ENCODE assay signal across 9 cellular contexts in genomic region chr1:2821970-2822620, GRCh38. TPM values are rescaled to one million over a fixed set of nuclear protein-coding genes. Genes with fewer than 3 reads are reported as not detected.
A peak's percentile ranks its signal among the peaks of the same experiment; 100 is the strongest.
DNase-seq lines count a peak whose midpoint lies in the region; ATAC-seq and TF ChIP-seq lines count a peak whose summit lies in the region.
"Had no signal": no experiment of that assay in that cellular context is flagged by ENCODE, and none has a peak within 500 bp of the region (broad histone marks: within the 10 kb centered on the region; RNA-seq: fewer than 3 reads in every experiment).

No MANE protein-coding gene starts in this region.

- no peak; the same call in 2 of the 3 replicates for ATAC-seq in RWPE2 (ENCODE audit: low read depth)
- no peak for ATAC-seq in GM19397 (IDR thresholded peaks at IDR 0.05; ENCODE audit: unreplicated experiment)

- H3K27me3 ChIP-seq in RWPE2 (ENCODE audit: insufficient read depth, poor library complexity, severe bottlenecking) (no peaks in the 10 kb centered on the region), H7 (ENCODE audit: control insufficient read depth, insufficient read depth, low read length) (no peaks in the 10 kb centered on the region)

- H3K4me3 ChIP-seq in RWPE2 (ENCODE audit: severe bottlenecking) (no peak overlapping the region), H7 (ENCODE audit: insufficient read depth, low read depth, low read length) (no peak overlapping the region)

- TF ChIP-seq CTCF in RWPE2 (IDR thresholded peaks at IDR 0.05; ENCODE audit: poor library complexity, severe bottlenecking): peak; percentile 51
- peak; percentile 90 to 96 for TF ChIP-seq CTCF in brain (conservative IDR thresholded peaks at IDR 0.05)

- H3K36me3 ChIP-seq in RWPE2 (ENCODE audit: low read depth) (no peaks in the 10 kb centered on the region), H7 (replicated peaks; ENCODE audit: control insufficient read depth, insufficient read depth, low read length) (no peaks in the 10 kb centered on the region)

- H3K27ac Mint-ChIP-seq in brain: no peak overlapping the region
- H3K27ac Mint-ChIP-seq: T-helper 1 cell treated with Interleukin-12 subunit alpha and Interleukin-12 subunit beta and Interleukin-4 antibody, amounts not matched to agents 30 μg/mL and 1 μg/mL, for 36 hours had no signal

- H3K27me3 Mint-ChIP-seq in brain: peaks cover 8% of the 10 kb centered on the region

- H3K9me3 Mint-ChIP-seq in brain: peaks cover 5 to 60% (median 18%) of the 10 kb centered on the region in 5 experiments
- H3K9me3 Mint-ChIP-seq: T-helper 1 cell treated with Interleukin-12 subunit alpha and Interleukin-12 subunit beta and Interleukin-4 antibody, amounts not matched to agents 30 μg/mL and 1 μg/mL, for 36 hours had no signal

- H3K27ac ChIP-seq in RWPE2 (ENCODE audit: poor library complexity, severe bottlenecking): no peak overlapping the region

- H3K4me3 Mint-ChIP-seq in brain: no peak overlapping the region
- H3K4me3 Mint-ChIP-seq: T-helper 1 cell treated with Interleukin-12 subunit alpha and Interleukin-12 subunit beta and Interleukin-4 antibody, amounts not matched to agents 30 μg/mL and 1 μg/mL, for 36 hours had no signal

- no peaks in the 10 kb centered on the region for H3K4me1 ChIP-seq in RWPE2 (ENCODE audit: insufficient read depth, poor library complexity, severe bottlenecking)

- H3K9me3 ChIP-seq in RWPE2 (ENCODE audit: severe bottlenecking): peaks cover 2% of the 10 kb centered on the region

- DNase-seq in NCI-H748 (lab: John Stamatoyannopoulos, UW; ENCODE audit: unreplicated experiment) (peak; percentile 35), NCI-H748 treated with DMSO at 0.1 percent for 48 hours (lab: John Stamatoyannopoulos, UW) (no peak), RWPE2 (ENCODE audit: low spot score) (peak; percentile 41), nucleus accumbens (lab: John Stamatoyannopoulos, UW) (peak in 36 of 56 donors; percentile 2 to 67 (median 28)), H7 (no peak), EL (no peak)

- no peaks in the 10 kb centered on the region for H3K36me3 Mint-ChIP-seq in brain

- no peaks in the 10 kb centered on the region for H3K4me1 Mint-ChIP-seq in brain

RNA-seq across cellular contexts. Expression of gene TTC34, which starts 20.6 kb away (rescaled TPM):
- polyA plus RNA-seq in brain (ENCODE audit: insufficient read depth, low read depth, low replicate concordance): 0.12 TPM
- 0.42 and 0.59 TPM in 2 replicates for total RNA-seq in H7 (2014; rRNA removed; shearing (Covaris generic))

Comparison
In these comparisons a context has a peak if more than half of its experiments do, and no peak if none do; other contexts are left out.
1. DNase-seq: peak in NCI-H748 (single experiment), RWPE2 (single experiment) and nucleus accumbens (36 of 56); none in NCI-H748 treated with DMSO at 0.1 percent for 48 hours (single experiment), H7 (single experiment) and EL (single experiment).